Comparison of ENCODE assay signal across 14 cellular contexts in the genomic region with DNA sequence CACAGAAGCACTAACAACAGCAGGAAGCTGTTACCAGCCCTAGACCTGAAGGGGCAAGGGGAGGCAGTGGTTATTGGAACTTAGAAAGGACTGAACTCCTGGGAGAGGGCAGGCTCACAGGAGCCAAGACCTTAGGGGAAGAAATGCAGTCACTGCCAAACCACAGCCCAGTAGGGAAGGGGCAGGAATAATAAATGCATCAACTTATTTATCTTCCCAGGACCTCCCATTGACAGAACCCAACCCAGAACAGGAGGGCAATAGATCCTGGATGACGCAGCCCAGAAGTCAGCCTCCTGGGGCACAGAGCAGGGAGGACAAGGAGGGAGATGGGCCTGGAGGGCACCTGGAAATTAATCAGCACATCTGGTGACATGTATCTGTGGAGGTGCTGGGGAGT.
DNase-seq lines count a peak whose midpoint lies in the region; ATAC-seq and TF ChIP-seq lines count a peak whose summit lies in the region.
"Had no signal": no experiment of that assay in that cellular context is flagged by ENCODE, and none has a peak within 500 bp of the region (broad histone marks: within the 10 kb centered on the region; RNA-seq: fewer than 3 reads in every experiment).

No MANE protein-coding gene starts in this region.

- H3K27ac Mint-ChIP-seq in activated naive CD8-positive, alpha-beta T cell = peak overlapping the region; percentile 54
- H3K27ac Mint-ChIP-seq in activated naive CD8-positive, alpha-beta T cell treated with anti-CD3 and anti-CD28 coated beads, Interleukin-2, amount 50 U/mL, for 24 hours = no peak overlapping the region
- peak overlapping the region; percentile 79 for H3K27ac Mint-ChIP-seq in activated naive CD8-positive, alpha-beta T cell treated with anti-CD3 and anti-CD28 coated beads, Interleukin-2, amount 10 ng/mL, durations not matched to agents 7 days and 5 days

- H3K36me3 ChIP-seq in tibial nerve (no peaks in the 10 kb centered on the region), upper lobe of right lung (no peaks in the 10 kb centered on the region)

- no peak for ATAC-seq in activated naive CD8-positive, alpha-beta T cell treated with anti-CD3 and anti-CD28 coated beads, Interleukin-2, amount 50 U/mL, for 24 hours
- ATAC-seq in HG02870 (IDR thresholded peaks at IDR 0.05; ENCODE audit: unreplicated experiment) (peak; percentile 10), HG03135 (IDR thresholded peaks at IDR 0.05; ENCODE audit: unreplicated experiment) (no peak), upper lobe of right lung (no peak)
- ATAC-seq in activated naive CD8-positive, alpha-beta T cell treated with anti-CD3 and anti-CD28 coated beads, Interleukin-2, amount 10 ng/mL, durations not matched to agents 7 days and 5 days (ENCODE audit: low read depth) = no peak

- no peak for DNase-seq in activated naive CD8-positive, alpha-beta T cell treated with anti-CD3 and anti-CD28 coated beads, Interleukin-2, amount 50 U/mL, for 24 hours
- no peak for DNase-seq in activated naive CD8-positive, alpha-beta T cell treated with anti-CD3 and anti-CD28 coated beads, Interleukin-2, amount 10 ng/mL, durations not matched to agents 7 days and 5 days
- DNase-seq in tibial nerve (ENCODE audit: low spot score in 2 of 2) = peak in 1 of 2 donors; percentile 16
- no peak for DNase-seq in D341Med (ENCODE audit: low spot score)
- no peak for DNase-seq in upper lobe of right lung
- DNase-seq: activated CD4-positive, alpha-beta T cell treated with anti-CD3 and anti-CD28 coated beads, Interleukin-2, amount 50 U/mL, for 4 hours; activated naive CD4-positive, alpha-beta T cell treated with Interleukin-2 at 50 U/mL for 16 hours; cerebellar nuclear complex; mesendoderm; T1000 had no signal

- H3K4me3 Mint-ChIP-seq in activated naive CD8-positive, alpha-beta T cell = peak overlapping the region; percentile 34
- H3K4me3 Mint-ChIP-seq in activated naive CD8-positive, alpha-beta T cell treated with anti-CD3 and anti-CD28 coated beads, Interleukin-2, amount 50 U/mL, for 24 hours = no peak overlapping the region
- peak overlapping the region; percentile 32 for H3K4me3 Mint-ChIP-seq in activated naive CD8-positive, alpha-beta T cell treated with anti-CD3 and anti-CD28 coated beads, Interleukin-2, amount 10 ng/mL, durations not matched to agents 7 days and 5 days

- TF ChIP-seq EP300 in tibial nerve (IDR thresholded peaks at IDR 0.05) = peak in 1 of 2 donors; percentile 12

- peaks cover 2% of the 10 kb centered on the region for H3K36me3 Mint-ChIP-seq in activated naive CD8-positive, alpha-beta T cell
- no peaks in the 10 kb centered on the region for H3K36me3 Mint-ChIP-seq in activated naive CD8-positive, alpha-beta T cell treated with anti-CD3 and anti-CD28 coated beads, Interleukin-2, amount 50 U/mL, for 24 hours (ENCODE audit: low read depth)
- H3K36me3 Mint-ChIP-seq in activated naive CD8-positive, alpha-beta T cell treated with anti-CD3 and anti-CD28 coated beads, Interleukin-2, amount 10 ng/mL, durations not matched to agents 7 days and 5 days = peaks cover 5% of the 10 kb centered on the region

- no peak for TF ChIP-seq CTCF in tibial nerve (IDR thresholded peaks at IDR 0.05)
- TF ChIP-seq CTCF in upper lobe of right lung (IDR thresholded peaks at IDR 0.05) = no peak

- H3K4me1 Mint-ChIP-seq in activated naive CD8-positive, alpha-beta T cell (ENCODE audit: low read depth) = peaks cover 83% of the 10 kb centered on the region
- peaks cover 81% of the 10 kb centered on the region for H3K4me1 Mint-ChIP-seq in activated naive CD8-positive, alpha-beta T cell treated with anti-CD3 and anti-CD28 coated beads, Interleukin-2, amount 50 U/mL, for 24 hours
- H3K4me1 Mint-ChIP-seq in activated naive CD8-positive, alpha-beta T cell treated with anti-CD3 and anti-CD28 coated beads, Interleukin-2, amount 10 ng/mL, durations not matched to agents 7 days and 5 days = peaks cover 64% of the 10 kb centered on the region

- POLR2A ChIA-PET in activated naive CD8-positive, alpha-beta T cell treated with anti-CD3 and anti-CD28 coated beads, Interleukin-2, amount 10 ng/mL, durations not matched to agents 7 days and 5 days (lab: Charles Lee) = interaction anchor here (0.6 kb wide), 1 partner anchor 23 kb away, joined by 3 read pairs; no protein-coding TSS in a partner anchor

- TF ChIP-seq POLR2A in tibial nerve (IDR thresholded peaks at IDR 0.05) = no peak

- H3K9me3 Mint-ChIP-seq in activated naive CD8-positive, alpha-beta T cell (ENCODE audit: low read depth) = no peaks in the 10 kb centered on the region
- no peaks in the 10 kb centered on the region for H3K9me3 Mint-ChIP-seq in activated naive CD8-positive, alpha-beta T cell treated with anti-CD3 and anti-CD28 coated beads, Interleukin-2, amount 50 U/mL, for 24 hours
- peaks cover 3% of the 10 kb centered on the region for H3K9me3 Mint-ChIP-seq in activated naive CD8-positive, alpha-beta T cell treated with anti-CD3 and anti-CD28 coated beads, Interleukin-2, amount 10 ng/mL, durations not matched to agents 7 days and 5 days

- intact Hi-C loops in upper lobe of right lung (cut with DNase I) = no loop called here

- WGBS in tibial nerve, 2 donors = 63 to 82% methylated on average over 1 of the region's 1 CpG

- no peaks in the 10 kb centered on the region for H3K9me3 ChIP-seq in tibial nerve
- H3K9me3 ChIP-seq in upper lobe of right lung = no peaks in the 10 kb centered on the region

- H3K4me1 ChIP-seq in tibial nerve = peaks cover 0 to 26% (median 2%) of the 10 kb centered on the region in 4 donors
- peaks cover 6% of the 10 kb centered on the region for H3K4me1 ChIP-seq in upper lobe of right lung

- H3K4me3 ChIP-seq in tibial nerve (no peak overlapping the region), upper lobe of right lung (no peak overlapping the region)
- H3K4me3 ChIP-seq: skin epidermis had no signal

- H3K27me3 ChIP-seq in tibial nerve (no peaks in the 10 kb centered on the region), upper lobe of right lung (no peaks in the 10 kb centered on the region)

- H3K27me3 Mint-ChIP-seq in activated naive CD8-positive, alpha-beta T cell = no peaks in the 10 kb centered on the region
- no peaks in the 10 kb centered on the region for H3K27me3 Mint-ChIP-seq in activated naive CD8-positive, alpha-beta T cell treated with anti-CD3 and anti-CD28 coated beads, Interleukin-2, amount 50 U/mL, for 24 hours
- no peaks in the 10 kb centered on the region for H3K27me3 Mint-ChIP-seq in activated naive CD8-positive, alpha-beta T cell treated with anti-CD3 and anti-CD28 coated beads, Interleukin-2, amount 10 ng/mL, durations not matched to agents 7 days and 5 days

- H3K27ac ChIP-seq in tibial nerve (peak overlapping the region in 3 of 4 donors; percentile 19 to 52 (median 45)), upper lobe of right lung (no peak overlapping the region)
